ENCODE assay signal across 8 cellular contexts in genomic region chr9:130680836-130681768, GRCh38. TPM values are rescaled to one million over a fixed set of nuclear protein-coding genes. Genes with fewer than 3 reads are reported as not detected.
DNase-seq lines count a peak whose midpoint lies in the region; ATAC-seq and TF ChIP-seq lines count a peak whose summit lies in the region.

No MANE protein-coding gene starts in this region.

- peak overlapping the region; percentile 59 for H3K4me3 ChIP-seq in choroid plexus epithelial cell (ENCODE audit: low read depth, low read length)

- ATAC-seq in GM19351 (IDR thresholded peaks at IDR 0.05; ENCODE audit: unreplicated experiment) (peak; percentile 59), left lobe of liver (peak; percentile 73), GM21576 (IDR thresholded peaks at IDR 0.05; ENCODE audit: unreplicated experiment) (no peak)

- DNase-seq in AG09319 (ENCODE audit: extremely low read depth, low read depth) (peak; percentile 30), NCI-H2227 (lab: John Stamatoyannopoulos, UW; ENCODE audit: unreplicated experiment) (peak; percentile 86), choroid plexus epithelial cell (ENCODE audit: low read depth) (peak; percentile 87), left lobe of liver (ENCODE audit: low spot score) (peak; percentile 91)
- peak; percentile 76 for DNase-seq in activated CD4-positive, CD25-positive, alpha-beta regulatory T cell treated with anti-CD3 and anti-CD28 coated beads, Interleukin-2, amount 50 U/mL, for 72 hours
- DNase-seq in stimulated activated CD4-positive, alpha-beta T cell treated with anti-CD3 and anti-CD28 coated beads, Interleukin-2, amount 100 ng/mL, for 48 hours: peak; percentile 57 to 62

- TF ChIP-seq CTCF in AG09319 (IDR thresholded peaks at IDR 0.05; ENCODE audit: low read depth, low read length) (no peak), choroid plexus epithelial cell (conservative IDR thresholded peaks at IDR 0.05; ENCODE audit: low read depth, low read length) (no peak)

RNA-seq across cellular contexts. Expression of gene EXOSC2, which starts 12.5 kb away (rescaled TPM):
- 12.9 TPM for total RNA-seq in left lobe of liver

RNA-seq across cellular contexts. Expression of gene PRDM12, which starts 16.7 kb away (rescaled TPM):
- total RNA-seq in left lobe of liver: 0.08 TPM

Comparison
In these comparisons a context has a peak if more than half of its experiments do, and no peak if none do; other contexts are left out.
1. DNase-seq: peak in every context shown above with its lines; median percentile 91 in left lobe of liver; 87 in choroid plexus epithelial cell; 86 in NCI-H2227; 76 in activated CD4-positive, CD25-positive, alpha-beta regulatory T cell treated with anti-CD3 and anti-CD28 coated beads, Interleukin-2, amount 50 U/mL, for 72 hours; 60 in stimulated activated CD4-positive, alpha-beta T cell treated with anti-CD3 and anti-CD28 coated beads, Interleukin-2, amount 100 ng/mL, for 48 hours; 30 in AG09319.